In genomic region chr12:104050436-104050835, GRCh38 we compare ENCODE assay signal across 10 cellular contexts. TPM values are rescaled to one million over a fixed set of nuclear protein-coding genes. Genes with fewer than 3 reads are reported as not detected.
DNase-seq lines count a peak whose midpoint lies in the region; ATAC-seq, FAIRE-seq and TF ChIP-seq lines count a peak whose summit lies in the region.
"Had no signal": no experiment of that assay in that cellular context is flagged by ENCODE, and none has a peak within 500 bp of the region (broad histone marks: within the 10 kb centered on the region; RNA-seq: fewer than 3 reads in every experiment).

No MANE protein-coding gene starts in this region.

- no TSS peak for BruUV-seq in HCT116 (replicated peaks; lab: Mats Ljungman, UMichigan)

- no peak for FAIRE-seq in keratinocyte (lab: Jason Lieb, UNC)

- H3K9me1 ChIP-seq in keratinocyte (ENCODE audit: control insufficient read depth, extremely low read depth, insufficient read depth, low read length): no peaks in the 10 kb centered on the region

- H3K9me3 ChIP-seq in HCT116 (ENCODE audit: control insufficient read depth in 1 of 2, insufficient read depth in 1 of 2, low read depth in 1 of 2, low read length in 2 of 2) (no peaks in the 10 kb centered on the region), keratinocyte (ENCODE audit: control insufficient read depth, low read depth, low read length) (no peaks in the 10 kb centered on the region), stomach smooth muscle (ENCODE audit: control insufficient read depth in 2 of 2, low read length in 2 of 2) (no peaks in the 10 kb centered on the region)
- H3K9me3 ChIP-seq in naive thymus-derived CD4-positive, alpha-beta T cell (ENCODE audit: control insufficient read depth in 2 of 3, low read length in 3 of 3): no peaks in the 10 kb centered on the region

- RAD21 ChIA-PET in HCT116 (lab: Charles Lee; ENCODE audit: low non-redundant PET in 1 of 2, low total read pairs in 2 of 2, uncharacterized antibody in 2 of 2, unreplicated experiment in 2 of 2): no interaction called here

- H3K9ac ChIP-seq in HCT116 (ENCODE audit: low read length) (peak overlapping the region; percentile 58), keratinocyte (ENCODE audit: control insufficient read depth, extremely low read depth, insufficient read depth, low read length) (peak overlapping the region; percentile 49), stomach smooth muscle (ENCODE audit: low read length in 2 of 2) (peak overlapping the region; percentile 59 to 80)

- H3K27me3 ChIP-seq in HCT116 (ENCODE audit: insufficient read depth, low read length) (no peaks in the 10 kb centered on the region), keratinocyte (ENCODE audit: control insufficient read depth, extremely low read depth, insufficient read depth, low read length) (no peaks in the 10 kb centered on the region), stomach smooth muscle (ENCODE audit: control insufficient read depth in 1 of 2, insufficient read depth in 2 of 2, low read length in 2 of 2) (no peaks in the 10 kb centered on the region)
- H3K27me3 ChIP-seq in naive thymus-derived CD4-positive, alpha-beta T cell (ENCODE audit: control insufficient read depth in 2 of 2, insufficient read depth in 2 of 2, low read length in 2 of 2): peaks cover 5 to 19% of the 10 kb centered on the region in 2 donors

- DNase-seq in HCT116 (ENCODE audit: low read depth, low spot score): no peak
- DNase-seq in keratinocyte (ENCODE audit: low read depth, low spot score): no peak
- no peak for DNase-seq in naive thymus-derived CD4-positive, alpha-beta T cell
- DNase-seq in substantia nigra (lab: John Stamatoyannopoulos, UW): no peak
- DNase-seq in anterior cingulate cortex (lab: John Stamatoyannopoulos, UW): no peak
- no peak for DNase-seq in activated CD4-positive, alpha-beta T cell treated with anti-CD3 and anti-CD28 coated beads, Interleukin-2, amount 50 U/mL, for 48 hours
- DNase-seq: stimulated activated naive CD4-positive, alpha-beta T cell treated with Interleukin-2 at 50 U/mL for 16 hours had no signal

- H2AFZ ChIP-seq in HCT116 (ENCODE audit: low read depth, low read length, poor library complexity, severe bottlenecking) (peak overlapping the region; percentile 36), keratinocyte (ENCODE audit: control insufficient read depth, low read length) (peak overlapping the region; percentile 85)

- TF ChIP-seq POLR2A in HCT116 (IDR thresholded peaks at IDR 0.05; ENCODE audit: borderline replicate concordance, extremely low read depth, insufficient read depth, insufficient read length): no peak

- H3K4me2 ChIP-seq in HCT116 (ENCODE audit: low read length) (peak overlapping the region; percentile 86), keratinocyte (ENCODE audit: control insufficient read depth, extremely low read depth, insufficient read depth, low read depth, low read length) (peak overlapping the region; percentile 97)

- POLR2A ChIA-PET in HCT116 (lab: Charles Lee): interaction anchor here (0.7 to 0.8 kb wide), 2 partner anchors 13 to 120 kb away, joined by 3 to 4 read pairs; partner anchors contain the start of genes HCFC2 and HSP90B1
- POLR2A ChIA-PET in naive thymus-derived CD4-positive, alpha-beta T cell (lab: Charles Lee): no interaction called here

- peaks cover 0 to 8% of the 10 kb centered on the region in 2 experiments; a peak in 2 of 4 replicates for H3K4me1 ChIP-seq in HCT116 (ENCODE audit: control insufficient read depth in 1 of 2, insufficient read depth in 2 of 2, low read length in 2 of 2)
- peaks cover 10% of the 10 kb centered on the region for H3K4me1 ChIP-seq in keratinocyte (ENCODE audit: control insufficient read depth, extremely low read depth, insufficient read depth, low read length)
- peaks cover 26% of the 10 kb centered on the region for H3K4me1 ChIP-seq in stomach smooth muscle (ENCODE audit: control insufficient read depth, insufficient read depth, low read length)
- peaks cover 0 to 3% of the 10 kb centered on the region in 2 donors for H3K4me1 ChIP-seq in naive thymus-derived CD4-positive, alpha-beta T cell (ENCODE audit: control insufficient read depth in 2 of 2, insufficient read depth in 2 of 2, low read length in 2 of 2)

- no peaks in the 10 kb centered on the region for H3K9me2 ChIP-seq in HCT116 (ENCODE audit: insufficient read depth)

- H4K20me1 ChIP-seq in HCT116 (ENCODE audit: insufficient read depth): no peaks in the 10 kb centered on the region
- H4K20me1 ChIP-seq in keratinocyte (ENCODE audit: control insufficient read depth, extremely low read depth, insufficient read depth, low read length): no peaks in the 10 kb centered on the region

- H3K4me3 ChIP-seq in HCT116 (replicated peaks in 1 of 2; ENCODE audit: low read depth in 1 of 2, low read length in 2 of 2) (peak overlapping the region; percentile 44 to 61), keratinocyte (ENCODE audit: control insufficient read depth in 2 of 3, extremely low read depth in 1 of 3, insufficient read depth in 2 of 3, low read depth in 1 of 3, low read length in 3 of 3) (peak overlapping the region in 2 of 3 experiments; percentile 61 to 75), stomach smooth muscle (ENCODE audit: low read length in 2 of 2) (peak overlapping the region; percentile 80 to 81)
- no peak overlapping the region for H3K4me3 ChIP-seq in naive thymus-derived CD4-positive, alpha-beta T cell (ENCODE audit: low read length)

- TF ChIP-seq RAD21 in HCT116 (IDR thresholded peaks at IDR 0.05; ENCODE audit: low read depth): no peak

- intact Hi-C loops in HCT116 (cut with micrococcal nuclease): loop anchor here (10.0 kb wide), 1 partner anchor 314 kb away; no protein-coding TSS in a partner anchor
- intact Hi-C loops in naive thymus-derived CD4-positive, alpha-beta T cell (cut with micrococcal nuclease): no loop called here

- H3K27ac ChIP-seq in HCT116 (ENCODE audit: low read depth, low read length) (peak overlapping the region; percentile 57; the same call in 1 of the 2 replicates), keratinocyte (ENCODE audit: control insufficient read depth, insufficient read depth, low read length) (no peak overlapping the region), stomach smooth muscle (ENCODE audit: low read length) (peak overlapping the region; percentile 64), substantia nigra (ENCODE audit: low read depth, low read length, poor library complexity, severe bottlenecking) (no peak overlapping the region)
- H3K27ac ChIP-seq in naive thymus-derived CD4-positive, alpha-beta T cell (ENCODE audit: low read depth, low read length): no peak overlapping the region

- ATAC-seq in HCT116: peak; percentile 48
- no peak for ATAC-seq in naive thymus-derived CD4-positive, alpha-beta T cell

- peaks cover 0 to 8% (median 0%) of the 10 kb centered on the region in 5 experiments for H3K9me3 Mint-ChIP-seq in brain
- H3K9me3 Mint-ChIP-seq in naive thymus-derived CD4-positive, alpha-beta T cell: peaks cover 0 to 1% (median 0%) of the 10 kb centered on the region in 11 donors
- H3K9me3 Mint-ChIP-seq: activated T-helper 1 cell treated with anti-CD3 and anti-CD28 coated beads, Interleukin-12 subunit alpha, Interleukin-12 subunit beta, Interleukin-2, Interleukin-4 antibody, amounts not matched to agents 30 ng/mL and 10 ng/mL and 1 ng/mL, durations not matched to agents 14 hours and 24 hours and 36 hours had no signal

- H3K4me1 Mint-ChIP-seq in brain: peaks cover 41% of the 10 kb centered on the region
- peaks cover 3 to 10% (median 7%) of the 10 kb centered on the region in 7 donors for H3K4me1 Mint-ChIP-seq in naive thymus-derived CD4-positive, alpha-beta T cell

- peak overlapping the region in 3 of 5 experiments; percentile 60 to 94 (median 93) for H3K27ac Mint-ChIP-seq in brain
- H3K27ac Mint-ChIP-seq in naive thymus-derived CD4-positive, alpha-beta T cell: no peak overlapping the region
- H3K27ac Mint-ChIP-seq: activated T-helper 1 cell treated with anti-CD3 and anti-CD28 coated beads, Interleukin-12 subunit alpha, Interleukin-12 subunit beta, Interleukin-2, Interleukin-4 antibody, amounts not matched to agents 30 ng/mL and 10 ng/mL and 1 ng/mL, durations not matched to agents 14 hours and 24 hours and 36 hours had no signal

- CTCF ChIA-PET in HCT116 (lab: Charles Lee): no interaction called here
- CTCF ChIA-PET in naive thymus-derived CD4-positive, alpha-beta T cell (lab: Charles Lee): interaction anchor here (0.8 kb wide), 1 partner anchor 59 kb away, joined by 6 read pairs; no protein-coding TSS in a partner anchor

- H3K79me2 ChIP-seq in HCT116 (ENCODE audit: insufficient read depth, low read length) (no peaks in the 10 kb centered on the region), keratinocyte (ENCODE audit: control insufficient read depth, insufficient read depth, low read length) (no peaks in the 10 kb centered on the region)

- dilution Hi-C loops in keratinocyte (cut with MboI; ENCODE audit: extremely low pct_ligation_motif_present, low sequenced_read_pairs): no loop called here

- no peaks in the 10 kb centered on the region for H3K36me3 Mint-ChIP-seq in brain
- H3K36me3 Mint-ChIP-seq in naive thymus-derived CD4-positive, alpha-beta T cell: peaks cover 0 to 4% (median 0%) of the 10 kb centered on the region in 5 donors

- peaks cover 36% of the 10 kb centered on the region for H3K27me3 Mint-ChIP-seq in brain
- peaks cover 40 to 67% (median 52%) of the 10 kb centered on the region in 5 donors for H3K27me3 Mint-ChIP-seq in naive thymus-derived CD4-positive, alpha-beta T cell

- TF ChIP-seq CTCF in HCT116 (IDR thresholded peaks at IDR 0.05 in 2 of 3, conservative IDR thresholded peaks at IDR 0.05 in 1 of 3; ENCODE audit: borderline replicate concordance in 1 of 3, insufficient read depth in 1 of 3, low read depth in 2 of 3, low read length in 2 of 3): no peak
- no peak for TF ChIP-seq CTCF in brain (conservative IDR thresholded peaks at IDR 0.05)
- TF ChIP-seq CTCF in keratinocyte (optimal IDR thresholded peaks at IDR 0.05 in 1 of 3, IDR thresholded peaks at IDR 0.05 in 1 of 3, conservative IDR thresholded peaks at IDR 0.05 in 1 of 3; ENCODE audit: extremely low read depth in 1 of 3, insufficient read depth in 2 of 3, low read length in 3 of 3): no peak

- peak overlapping the region; percentile 75 to 91 (median 86) for H3K4me3 Mint-ChIP-seq in brain
- H3K4me3 Mint-ChIP-seq in naive thymus-derived CD4-positive, alpha-beta T cell: peak overlapping the region in 4 of 10 donors; percentile 59 to 70 (median 60)
- H3K4me3 Mint-ChIP-seq: activated T-helper 1 cell treated with anti-CD3 and anti-CD28 coated beads, Interleukin-12 subunit alpha, Interleukin-12 subunit beta, Interleukin-2, Interleukin-4 antibody, amounts not matched to agents 30 ng/mL and 10 ng/mL and 1 ng/mL, durations not matched to agents 14 hours and 24 hours and 36 hours had no signal

- H3K36me3 ChIP-seq in HCT116 (ENCODE audit: control insufficient read depth in 1 of 2, insufficient read depth in 2 of 2, low read length in 2 of 2): no peaks in the 10 kb centered on the region
- H3K36me3 ChIP-seq in keratinocyte (ENCODE audit: control insufficient read depth in 2 of 2, extremely low read depth in 1 of 2, insufficient read depth in 2 of 2, low read length in 2 of 2): no peaks in the 10 kb centered on the region
- no peaks in the 10 kb centered on the region for H3K36me3 ChIP-seq in stomach smooth muscle (ENCODE audit: control insufficient read depth in 2 of 2, insufficient read depth in 2 of 2, low read length in 2 of 2)
- H3K36me3 ChIP-seq in naive thymus-derived CD4-positive, alpha-beta T cell (ENCODE audit: control insufficient read depth in 2 of 3, insufficient read depth in 3 of 3, low read length in 3 of 3): no peaks in the 10 kb centered on the region

RNA-seq across cellular contexts. Expression of gene GLT8D2, which starts 0.4 kb away (rescaled TPM):
- total RNA-seq in HCT116 (2021; ENCODE audit: unreplicated experiment): 4.8 TPM
- 2.5 and 2.6 TPM in 2 replicates for polyA plus RNA-seq in HCT116 (2012)
- polyA plus RNA-seq in brain (ENCODE audit: insufficient read depth, low read depth, low replicate concordance) (0.95 TPM), keratinocyte (1.1 to 1.4 TPM (median 1.2 TPM) in 3 replicates)
- 0.35 TPM for polyA plus RNA-seq in keratinocyte (2011; ENCODE audit: low read depth)
- 0.61 and 1.2 TPM in 2 replicates for polyA plus RNA-seq in keratinocyte (2011; cell fraction: cytosol; rRNA removed)
- polyA plus RNA-seq in keratinocyte (2011; cell fraction: nucleus; rRNA removed): 1.8 and 1.9 TPM in 2 replicates
- 0.28 and 0.96 TPM in 2 replicates for polyA plus RNA-seq in keratinocyte (2012; ENCODE audit: low replicate concordance)
- 0.96 TPM in 2 of 3 replicates, not detected in the other for polyA minus RNA-seq in keratinocyte
- polyA minus RNA-seq in keratinocyte (2011; cell fraction: cytosol; rRNA and poly(A)+ RNA removed): not detected
- polyA minus RNA-seq in keratinocyte (2011; cell fraction: nucleus; rRNA and poly(A)+ RNA removed): 0.39 and 0.42 TPM in 2 replicates
- total RNA-seq in naive thymus-derived CD4-positive, alpha-beta T cell: under 1 TPM in 1 of 5 experiments, not detected in 4; 0.15 TPM
- under 1 TPM in 1 of 2 donors, not detected in 1; 0.43 TPM for polyA plus RNA-seq in naive thymus-derived CD4-positive, alpha-beta T cell

RNA-seq across cellular contexts. Expression of gene HCFC2, which starts 13.9 kb away (rescaled TPM):
- 4.9 TPM for total RNA-seq in HCT116 (2021; ENCODE audit: unreplicated experiment)
- polyA plus RNA-seq in HCT116 (2012): 2.4 and 2.5 TPM in 2 replicates
- polyA plus RNA-seq in brain (ENCODE audit: insufficient read depth, low read depth, low replicate concordance): 2.9 TPM
- 5.3 to 8.4 TPM (median 8.3 TPM) in 3 replicates for polyA plus RNA-seq in keratinocyte
- polyA plus RNA-seq in keratinocyte (2011; ENCODE audit: low read depth): 2.4 TPM
- polyA plus RNA-seq in keratinocyte (2011; cell fraction: cytosol; rRNA removed): 3.1 and 8.2 TPM in 2 replicates
- polyA plus RNA-seq in keratinocyte (2011; cell fraction: nucleus; rRNA removed): 11.9 and 12.8 TPM in 2 replicates
- polyA plus RNA-seq in keratinocyte (2012; ENCODE audit: low replicate concordance): 4.4 and 6.6 TPM in 2 replicates
- 1.9 to 14.2 TPM (median 7.5 TPM) in 3 replicates for polyA minus RNA-seq in keratinocyte
- 3.5 TPM for polyA minus RNA-seq in keratinocyte (2011; cell fraction: cytosol; rRNA and poly(A)+ RNA removed)
- polyA minus RNA-seq in keratinocyte (2011; cell fraction: nucleus; rRNA and poly(A)+ RNA removed): 6.5 and 14.7 TPM in 2 replicates
- total RNA-seq in naive thymus-derived CD4-positive, alpha-beta T cell: 10 to 100 TPM; 11.4 to 20.2 (median 16.2) TPM
- 1 to 10 TPM; 6.4 to 7.0 TPM for polyA plus RNA-seq in naive thymus-derived CD4-positive, alpha-beta T cell

Comparison
In these comparisons a context has a peak if more than half of its experiments do, and no peak if none do; other contexts are left out.
1. H3K27ac ChIP-seq: peak in HCT116 (single experiment) and stomach smooth muscle (single experiment); none in keratinocyte (single experiment), naive thymus-derived CD4-positive, alpha-beta T cell (single experiment) and substantia nigra (single experiment).
2. H3K27ac Mint-ChIP-seq: peak in brain (3 of 5); none in naive thymus-derived CD4-positive, alpha-beta T cell (0 of 9).
3. Peak in every context shown above with its lines, with median percentiles within 50 percentile points of each other: H3K9ac ChIP-seq.